ENCODE assay signal across 13 cellular contexts in the genomic region with DNA sequence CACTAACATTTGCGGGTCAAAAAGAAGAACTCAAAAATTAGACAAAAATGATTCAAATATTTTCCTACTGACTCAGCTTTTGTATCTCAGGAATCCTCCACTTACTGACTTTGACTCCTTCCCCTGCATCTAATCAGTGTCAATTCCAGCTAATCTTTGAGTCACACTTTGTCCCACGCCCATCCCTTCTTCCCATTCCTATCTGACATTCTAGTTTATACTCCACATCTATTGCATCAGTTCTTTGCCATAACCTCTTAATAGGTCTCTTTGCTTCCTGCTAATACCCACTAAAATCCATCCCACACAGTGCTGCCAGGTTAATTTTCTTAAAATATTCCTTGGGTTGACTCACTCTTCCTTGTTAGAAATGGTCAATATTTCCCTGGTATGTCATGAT. TPM values are rescaled to one million over a fixed set of nuclear protein-coding genes. Genes with fewer than 3 reads are reported as not detected.
A peak's percentile ranks its signal among the peaks of the same experiment; 100 is the strongest.
DNase-seq lines count a peak whose midpoint lies in the region; ATAC-seq and TF ChIP-seq lines count a peak whose summit lies in the region.
"Had no signal": no experiment of that assay in that cellular context is flagged by ENCODE, and none has a peak within 500 bp of the region (broad histone marks: within the 10 kb centered on the region; RNA-seq: fewer than 3 reads in every experiment).

No MANE protein-coding gene starts in this region.

- H3K9me3 ChIP-seq in GM23248 (ENCODE audit: low read depth) (no peaks in the 10 kb centered on the region), fibroblast of lung (ENCODE audit: control insufficient read depth, insufficient read depth, low read depth, low read length) (no peaks in the 10 kb centered on the region)
- no peaks in the 10 kb centered on the region for H3K9me3 ChIP-seq in naive thymus-derived CD4-positive, alpha-beta T cell (ENCODE audit: control insufficient read depth in 2 of 3, low read length in 3 of 3)
- H3K9me3 ChIP-seq: prostate gland had no signal

- CTCF ChIA-PET in naive thymus-derived CD4-positive, alpha-beta T cell (lab: Charles Lee), result no interaction called here

- H3K27me3 ChIP-seq in GM23248 (replicated peaks; ENCODE audit: insufficient read depth) (no peaks in the 10 kb centered on the region), fibroblast of lung (ENCODE audit: control insufficient read depth, insufficient read depth, low read length) (no peaks in the 10 kb centered on the region)
- H3K27me3 ChIP-seq in naive thymus-derived CD4-positive, alpha-beta T cell (ENCODE audit: control insufficient read depth in 2 of 2, insufficient read depth in 2 of 2, low read length in 2 of 2), result no peaks in the 10 kb centered on the region
- H3K27me3 ChIP-seq: tibial nerve had no signal

- POLR2A ChIA-PET in naive thymus-derived CD4-positive, alpha-beta T cell (lab: Charles Lee), result no interaction called here

- 0 to 3% methylated on average over 2 of the region's 2 CpGs for WGBS in GM23248 (ENCODE audit: low coverage in 1 of 2, low lambda C conversion rate in 2 of 2, missing lambda C conversion rate in 2 of 2), 2 experiments

- intact Hi-C loops in naive thymus-derived CD4-positive, alpha-beta T cell (cut with micrococcal nuclease), result no loop called here

- peaks cover 11 to 34% (median 20%) of the 10 kb centered on the region in 5 donors for H3K27me3 Mint-ChIP-seq in naive thymus-derived CD4-positive, alpha-beta T cell

- peaks cover 16% of the 10 kb centered on the region for H3K4me1 ChIP-seq in GM23248 (ENCODE audit: insufficient read depth)
- H3K4me1 ChIP-seq in fibroblast of lung (ENCODE audit: control insufficient read depth, extremely low read depth, insufficient read depth, low read length), result peaks cover 3% of the 10 kb centered on the region
- no peaks in the 10 kb centered on the region for H3K4me1 ChIP-seq in naive thymus-derived CD4-positive, alpha-beta T cell (ENCODE audit: control insufficient read depth in 2 of 2, insufficient read depth in 2 of 2, low read length in 2 of 2)
- H3K4me1 ChIP-seq: prostate gland, tibial nerve had no signal

- H3K4me2 ChIP-seq in GM23248 (ENCODE audit: unreplicated experiment), result peak overlapping the region; percentile 47
- no peak overlapping the region for H3K4me2 ChIP-seq in fibroblast of lung (ENCODE audit: extremely low read depth, insufficient read depth, low read length)

- H2AFZ ChIP-seq in GM23248 (peak overlapping the region; percentile 3; the same call in 1 of the 2 replicates), fibroblast of lung (ENCODE audit: low read length) (no peak overlapping the region)

- H3K4me1 Mint-ChIP-seq in naive thymus-derived CD4-positive, alpha-beta T cell, result no peaks in the 10 kb centered on the region
- H3K4me1 Mint-ChIP-seq: activated naive CD8-positive, alpha-beta T cell treated with anti-CD3 and anti-CD28 coated beads, Interleukin-2, amount 50 U/mL, for 24 hours had no signal

- TF ChIP-seq CTCF in fibroblast of lung (conservative IDR thresholded peaks at IDR 0.05 in 1 of 2, IDR thresholded peaks at IDR 0.05 in 1 of 2; ENCODE audit: low read depth in 1 of 2, low read length in 2 of 2), result no peak

- peak overlapping the region; percentile 26 for H3K4me3 ChIP-seq in GM23248
- H3K4me3 ChIP-seq in fibroblast of lung (replicated peaks in 1 of 4; ENCODE audit: control extremely low read depth in 1 of 4, insufficient read depth in 1 of 4, low read depth in 3 of 4, low read length in 4 of 4), result no peak overlapping the region
- no peak overlapping the region for H3K4me3 ChIP-seq in skeletal muscle cell (ENCODE audit: low read depth, low read length)
- no peak overlapping the region for H3K4me3 ChIP-seq in naive thymus-derived CD4-positive, alpha-beta T cell (ENCODE audit: low read length)
- H3K4me3 ChIP-seq: prostate gland, tibial nerve had no signal

- H3K27ac ChIP-seq in GM23248, result peak overlapping the region; percentile 64
- peak overlapping the region; percentile 34 for H3K27ac ChIP-seq in fibroblast of lung (ENCODE audit: insufficient read depth, low read length)
- no peak overlapping the region for H3K27ac ChIP-seq in naive thymus-derived CD4-positive, alpha-beta T cell (ENCODE audit: low read depth, low read length)
- H3K27ac ChIP-seq: prostate gland, tibial nerve had no signal

- H3K36me3 ChIP-seq in GM23248 (ENCODE audit: low read depth) (no peaks in the 10 kb centered on the region), fibroblast of lung (ENCODE audit: control insufficient read depth, insufficient read depth, low read length) (no peaks in the 10 kb centered on the region)
- no peaks in the 10 kb centered on the region for H3K36me3 ChIP-seq in naive thymus-derived CD4-positive, alpha-beta T cell (ENCODE audit: control insufficient read depth in 2 of 3, insufficient read depth in 3 of 3, low read length in 3 of 3)
- H3K36me3 ChIP-seq: prostate gland, tibial nerve had no signal

- no peaks in the 10 kb centered on the region for H3K36me3 Mint-ChIP-seq in naive thymus-derived CD4-positive, alpha-beta T cell

- H3K9ac ChIP-seq in GM23248, result 0 out of 2 replicates have a peak overlapping the region, but pooled peaks have one; percentile 2
- no peak overlapping the region for H3K9ac ChIP-seq in fibroblast of lung (ENCODE audit: insufficient read depth, low read length)

- H3K9me3 Mint-ChIP-seq in naive thymus-derived CD4-positive, alpha-beta T cell, result peaks cover 0 to 6% (median 0%) of the 10 kb centered on the region in 11 donors
- H3K9me3 Mint-ChIP-seq: activated naive CD8-positive, alpha-beta T cell treated with anti-CD3 and anti-CD28 coated beads, Interleukin-2, amount 50 U/mL, for 24 hours had no signal

- no peaks in the 10 kb centered on the region for H3K9me2 ChIP-seq in GM23248 (ENCODE audit: insufficient read depth)

- in situ Hi-C loops in GM23248 (cut with MboI), result no loop called here

- DNase-seq in GM23248 (peak; percentile 81), SW480 (ENCODE audit: low spot score) (peak; percentile 28), fibroblast of lung (ENCODE audit: low read depth in 2 of 2) (peak; percentile 66 to 96), skeletal muscle cell (ENCODE audit: low read depth) (peak; percentile 66), DMS114 treated with DMSO at 0.1 percent for 48 hours (lab: John Stamatoyannopoulos, UW; ENCODE audit: unreplicated experiment) (no peak), NCI-H1436 treated with DMSO at 0.1 percent for 48 hours (lab: John Stamatoyannopoulos, UW) (no peak)
- no peak for DNase-seq in naive thymus-derived CD4-positive, alpha-beta T cell
- DNase-seq: activated naive CD8-positive, alpha-beta T cell treated with anti-CD3 and anti-CD28 coated beads, Interleukin-2, amount 50 U/mL, for 24 hours; left ventricle myocardium superior; NCI-H524 had no signal

- H3K4me3 Mint-ChIP-seq in naive thymus-derived CD4-positive, alpha-beta T cell, result no peak overlapping the region
- H3K4me3 Mint-ChIP-seq: activated naive CD8-positive, alpha-beta T cell treated with anti-CD3 and anti-CD28 coated beads, Interleukin-2, amount 50 U/mL, for 24 hours had no signal

- no peak overlapping the region for H3K27ac Mint-ChIP-seq in naive thymus-derived CD4-positive, alpha-beta T cell
- H3K27ac Mint-ChIP-seq: activated naive CD8-positive, alpha-beta T cell treated with anti-CD3 and anti-CD28 coated beads, Interleukin-2, amount 50 U/mL, for 24 hours had no signal

- ATAC-seq in HG02798 (IDR thresholded peaks at IDR 0.05; ENCODE audit: poor library complexity, unreplicated experiment), result no peak
- ATAC-seq in naive thymus-derived CD4-positive, alpha-beta T cell, result no peak
- ATAC-seq: activated naive CD8-positive, alpha-beta T cell treated with anti-CD3 and anti-CD28 coated beads, Interleukin-2, amount 50 U/mL, for 24 hours; left ventricle myocardium superior had no signal

- H4K20me1 ChIP-seq in GM23248 (ENCODE audit: insufficient read depth) (no peaks in the 10 kb centered on the region), fibroblast of lung (ENCODE audit: control insufficient read depth, extremely low read depth, insufficient read depth, low read length) (no peaks in the 10 kb centered on the region)

- peaks cover 21% of the 10 kb centered on the region for H3F3A ChIP-seq in GM23248 (ENCODE audit: insufficient read depth)

- no peaks in the 10 kb centered on the region for H3K79me2 ChIP-seq in GM23248 (ENCODE audit: insufficient read depth)
- H3K79me2 ChIP-seq in fibroblast of lung (ENCODE audit: control insufficient read depth, insufficient read depth, low read length), result no peaks in the 10 kb centered on the region

RNA-seq across cellular contexts. Expression of a gene that starts 19.1 kb away (rescaled TPM):
- total RNA-seq in GM23248 (2014; rRNA removed; shearing (Covaris generic)), result 13.9 and 15.8 TPM in 2 replicates
- polyA plus RNA-seq in GM23248 (2016; fragmentation: Nextera tagmentation; extraction: Ambion mirVana) (14.4 and 16.8 TPM in 2 replicates), fibroblast of lung (14.2 and 19.0 TPM in 2 replicates)
- total RNA-seq in fibroblast of lung, result 21.1 and 31.0 TPM in 2 replicates
- 7.2 and 9.8 TPM in 2 replicates for polyA plus RNA-seq in fibroblast of lung (2012)
- 0.98 and 1.8 TPM in 2 replicates for polyA minus RNA-seq in fibroblast of lung (ENCODE audit: low replicate concordance)
- total RNA-seq in naive thymus-derived CD4-positive, alpha-beta T cell, result 10 to 100 TPM in 2 of 5 experiments, 1 to 10 TPM in 3; 2.5 to 11.5 (median 5.2) TPM
- polyA plus RNA-seq in naive thymus-derived CD4-positive, alpha-beta T cell, result 1 to 10 TPM; 1.7 to 2.3 TPM

Comparison
In these comparisons a context has a peak if more than half of its experiments do, and no peak if none do; other contexts are left out.
1. DNase-seq: peak in GM23248 (single experiment), SW480 (single experiment), fibroblast of lung (2 of 2) and skeletal muscle cell (single experiment); none in DMS114 treated with DMSO at 0.1 percent for 48 hours (single experiment), NCI-H1436 treated with DMSO at 0.1 percent for 48 hours (single experiment) and naive thymus-derived CD4-positive, alpha-beta T cell (0 of 9).